13 cellular contexts compared by ENCODE assay signal in the genomic region with DNA sequence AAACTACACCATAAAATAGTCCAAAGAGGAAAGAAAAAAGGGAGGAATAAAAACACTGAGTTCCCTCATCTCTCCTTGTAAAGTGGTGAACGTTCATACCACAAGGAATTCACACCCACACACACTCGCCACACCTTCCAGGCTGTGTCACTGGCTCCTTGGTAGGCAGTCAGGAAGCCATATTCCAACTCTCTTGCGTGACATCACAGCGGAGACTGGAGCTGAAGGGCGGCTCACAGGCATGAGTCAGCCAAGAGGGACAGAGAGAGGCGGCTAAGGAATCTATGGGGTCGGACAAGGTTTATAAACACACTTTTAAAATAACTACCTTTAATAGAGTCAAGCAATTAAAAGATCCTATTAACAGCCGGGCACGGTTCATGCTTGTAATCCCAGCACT. TPM values are rescaled to one million over a fixed set of nuclear protein-coding genes. Genes with fewer than 3 reads are reported as not detected.
DNase-seq lines count a peak whose midpoint lies in the region; ATAC-seq and TF ChIP-seq lines count a peak whose summit lies in the region.
"Not testable (repeated sequence)": the region's sequence is repeated elsewhere in the genome, so short reads cannot be mapped to it uniquely, and the experiment has no call there.
"Had no signal": no experiment of that assay in that cellular context is flagged by ENCODE, and none has a peak within 500 bp of the region (broad histone marks: within the 10 kb centered on the region; RNA-seq: fewer than 3 reads in every experiment).

No MANE protein-coding gene starts in this region.

- no CpG with 5 or more reads among the region's 9 CpGs for WGBS in mammary epithelial cell (ENCODE audit: low coverage, missing lambda C conversion rate)

- H3K27me3 Mint-ChIP-seq in type B pancreatic cell: not testable (repeated sequence)

- H3K9me2 ChIP-seq in PC-3 (replicated peaks; ENCODE audit: low read length): not testable (repeated sequence)

- dilution Hi-C loops in mammary epithelial cell (cut with HindIII; ENCODE audit: low sequenced_read_pairs): not testable (repeated sequence)

- not testable (repeated sequence) for BruUV-seq in PC-3 (replicated peaks; lab: Mats Ljungman, UMichigan); mammary epithelial cell (replicated peaks; lab: Mats Ljungman, UMichigan)

- ATAC-seq in PC-3: not testable (repeated sequence)

- H3K27ac Mint-ChIP-seq in type B pancreatic cell: not testable (repeated sequence)

- H4K20me1 ChIP-seq in PC-3 (ENCODE audit: low read length); mammary epithelial cell (ENCODE audit: insufficient read depth, low read length): not testable (repeated sequence)

- in situ Hi-C loops in mammary epithelial cell (cut with MboI; ENCODE audit: low sequenced_read_pairs in 2 of 2): not testable (repeated sequence)

- intact Hi-C loops in PC-3 (cut with micrococcal nuclease); mammary epithelial cell (cut with micrococcal nuclease): not testable (repeated sequence)

- H3K27ac ChIP-seq in PC-3 (ENCODE audit: low read length); mammary epithelial cell (ENCODE audit: insufficient read depth, low read depth, low read length): not testable (repeated sequence)

- H3K79me2 ChIP-seq in PC-3 (ENCODE audit: low read length); mammary epithelial cell (ENCODE audit: insufficient read depth, low read length): not testable (repeated sequence)

- not testable (repeated sequence) for H3K4me2 ChIP-seq in PC-3 (ENCODE audit: low read length); mammary epithelial cell (ENCODE audit: insufficient read depth, low read depth, low read length)

- H3K4me3 Mint-ChIP-seq in type B pancreatic cell: not testable (repeated sequence)

- H3K27me3 ChIP-seq in PC-3 (ENCODE audit: low read length); mammary epithelial cell (ENCODE audit: insufficient read depth, low read length): not testable (repeated sequence)

- H3K4me1 ChIP-seq in PC-3 (ENCODE audit: insufficient read depth, low read length); mammary epithelial cell (ENCODE audit: insufficient read depth, low read length): not testable (repeated sequence)

- H3F3A ChIP-seq in PC-3 (ENCODE audit: low read length, unreplicated experiment): not testable (repeated sequence)

- H3K4me3 ChIP-seq in AG10803 (ENCODE audit: low read length); PC-3 (ENCODE audit: low read length); mammary epithelial cell (replicated peaks in 1 of 3; ENCODE audit: insufficient read depth in 1 of 3, low read depth in 2 of 3, low read length in 3 of 3): not testable (repeated sequence)

- not testable (repeated sequence) for H3K9me3 ChIP-seq in PC-3 (ENCODE audit: low read length); mammary epithelial cell (replicated peaks; ENCODE audit: insufficient read depth, low read length)

- H2AFZ ChIP-seq in PC-3 (ENCODE audit: low read length); mammary epithelial cell (ENCODE audit: low read depth, low read length): not testable (repeated sequence)

- CTCF ChIA-PET in PC-3 (lab: Charles Lee); mammary epithelial cell (lab: Charles Lee; ENCODE audit: low non-redundant PET): not testable (repeated sequence)

- TF ChIP-seq CTCF in AG10803 (conservative IDR thresholded peaks at IDR 0.05; ENCODE audit: low read length); PC-3 (conservative IDR thresholded peaks at IDR 0.05; ENCODE audit: low read depth, low read length); mammary epithelial cell (conservative IDR thresholded peaks at IDR 0.05 in 1 of 2, IDR thresholded peaks at IDR 0.05 in 1 of 2; ENCODE audit: extremely low read depth in 1 of 2, insufficient read depth in 1 of 2, low read depth in 1 of 2, low read length in 2 of 2); type B pancreatic cell (conservative IDR thresholded peaks at IDR 0.05): not testable (repeated sequence)

- peak; percentile 3 for DNase-seq in AG10803 (ENCODE audit: low read depth)
- peak; percentile 9 for DNase-seq in H4 (ENCODE audit: low spot score)
- DNase-seq in HT-29 (ENCODE audit: low spot score): peak; percentile 0
- DNase-seq in PC-3: peak; percentile 0
- DNase-seq in SW480 (ENCODE audit: low spot score): peak; percentile 1
- peak; percentile 1 for DNase-seq in mammary epithelial cell
- peak; percentile 0 for DNase-seq in kidney tubule cell (ENCODE audit: low spot score)
- peak; percentile 4 for DNase-seq in type B pancreatic cell (ENCODE audit: extremely low spot score, unreplicated experiment)

- POLR2A ChIA-PET in PC-3 (lab: Charles Lee; ENCODE audit: unreplicated experiment): not testable (repeated sequence)

- H3K9me3 Mint-ChIP-seq in type B pancreatic cell: not testable (repeated sequence)

- H3K36me3 Mint-ChIP-seq in type B pancreatic cell: not testable (repeated sequence)

- H3K4me1 Mint-ChIP-seq in type B pancreatic cell (ENCODE audit: unreplicated experiment): not testable (repeated sequence)

- H3K9ac ChIP-seq in PC-3 (ENCODE audit: low read length); mammary epithelial cell (ENCODE audit: insufficient read depth, low read length): not testable (repeated sequence)

- H3K36me3 ChIP-seq in PC-3 (ENCODE audit: low read depth, low read length); mammary epithelial cell (ENCODE audit: insufficient read depth, low read length): not testable (repeated sequence)

RNA-seq across cellular contexts. Expression of a gene that starts 43.8 kb away (rescaled TPM):
- total RNA-seq in H4 (2014; rRNA removed; shearing (Covaris generic)): not detected in 2 replicates
- total RNA-seq in HT-29 (2014; rRNA removed; shearing (Covaris generic)): not detected in 2 replicates
- total RNA-seq in PC-3 (2014; rRNA removed): not detected in 2 replicates
- not detected for total RNA-seq in mammary epithelial cell
- polyA plus RNA-seq in mammary epithelial cell: not detected
- polyA minus RNA-seq in mammary epithelial cell: not detected
- not detected in 2 replicates for total RNA-seq in type B pancreatic cell (ENCODE audit: low replicate concordance)
- total RNA-seq: A673; Caco-2; CD8-positive, alpha-beta memory T cell; GM23248; H7 had no signal
- polyA plus RNA-seq: CD8-positive, alpha-beta memory T cell; GM23248 had no signal
